2 cellular contexts compared by ENCODE assay signal in the genomic region with DNA sequence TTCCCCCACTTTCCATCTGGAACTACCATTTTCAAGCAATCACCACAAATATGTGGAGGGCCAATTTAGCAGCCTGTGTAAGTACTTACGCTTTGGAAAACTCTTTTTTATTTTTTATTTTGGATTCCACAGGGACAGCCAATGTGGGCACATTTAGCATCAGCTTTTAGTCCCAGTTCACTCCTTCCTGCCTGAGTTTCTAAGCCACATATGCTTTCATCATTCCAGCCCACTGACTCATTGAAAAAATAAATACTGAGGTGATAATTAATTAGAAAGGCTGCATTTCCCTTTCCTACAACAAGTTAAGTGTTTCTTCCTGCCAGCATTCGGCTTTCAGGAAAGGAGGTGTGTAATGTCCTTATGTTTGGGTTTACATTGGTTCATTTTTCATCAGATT.
TF ChIP-seq lines count a peak whose summit lies in the region.

No MANE protein-coding gene starts in this region.

TF ChIP-seq in A549, 52 proteins besides CTCF, POLR2A, EP300 and RAD21:
- TF ChIP-seq CHD2 (IDR thresholded peaks at IDR 0.05; ENCODE audit: low read length, partially characterized antibody) (no peak), HEYL (CRISPR knock-in tag; IDR thresholded peaks at IDR 0.05) (no peak), EHF (CRISPR knock-in tag; IDR thresholded peaks at IDR 0.05) (no peak), TP53 (CRISPR knock-in tag; IDR thresholded peaks at IDR 0.05) (no peak), RARB (CRISPR knock-in tag; IDR thresholded peaks at IDR 0.05) (no peak), KDM1A (IDR thresholded peaks at IDR 0.05; ENCODE audit: low read depth) (no peak), CHD4 (IDR thresholded peaks at IDR 0.05; ENCODE audit: borderline replicate concordance) (no peak), HOXB13 (CRISPR knock-in tag; IDR thresholded peaks at IDR 0.05; ENCODE audit: low read depth) (no peak), HMGXB4 (CRISPR knock-in tag; IDR thresholded peaks at IDR 0.05; ENCODE audit: borderline replicate concordance) (no peak), NFE2L2 (conservative IDR thresholded peaks at IDR 0.05; ENCODE audit: low read length) (no peak), MAZ (IDR thresholded peaks at IDR 0.05; ENCODE audit: borderline replicate concordance, low read depth, low read length) (no peak), HES2 (IDR thresholded peaks at IDR 0.05) (no peak), CEBPB (IDR thresholded peaks at IDR 0.05) (no peak), MAFK (IDR thresholded peaks at IDR 0.05; ENCODE audit: partially characterized antibody) (no peak)
- TF ChIP-seq, protein P1, sequence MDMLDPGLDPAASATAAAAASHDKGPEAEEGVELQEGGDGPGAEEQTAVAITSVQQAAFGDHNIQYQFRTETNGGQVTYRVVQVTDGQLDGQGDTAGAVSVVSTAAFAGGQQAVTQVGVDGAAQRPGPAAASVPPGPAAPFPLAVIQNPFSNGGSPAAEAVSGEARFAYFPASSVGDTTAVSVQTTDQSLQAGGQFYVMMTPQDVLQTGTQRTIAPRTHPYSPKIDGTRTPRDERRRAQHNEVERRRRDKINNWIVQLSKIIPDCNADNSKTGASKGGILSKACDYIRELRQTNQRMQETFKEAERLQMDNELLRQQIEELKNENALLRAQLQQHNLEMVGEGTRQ (IDR thresholded peaks at IDR 0.05) = no peak

TF ChIP-seq in HCT116, 20 proteins besides CTCF, POLR2A, EP300 and RAD21:
- no peak for TF ChIP-seq SIN3A (IDR thresholded peaks at IDR 0.05; ENCODE audit: low read depth)
- no peak for TF ChIP-seq ZFX (IDR thresholded peaks at IDR 0.05)
- no peak for TF ChIP-seq SP1 (IDR thresholded peaks at IDR 0.05; ENCODE audit: low read depth)
- TF ChIP-seq CEBPB (IDR thresholded peaks at IDR 0.05; ENCODE audit: low read depth) = no peak
- TF ChIP-seq, protein P2, sequence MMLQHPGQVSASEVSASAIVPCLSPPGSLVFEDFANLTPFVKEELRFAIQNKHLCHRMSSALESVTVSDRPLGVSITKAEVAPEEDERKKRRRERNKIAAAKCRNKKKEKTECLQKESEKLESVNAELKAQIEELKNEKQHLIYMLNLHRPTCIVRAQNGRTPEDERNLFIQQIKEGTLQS (IDR thresholded peaks at IDR 0.05) = no peak
- TF ChIP-seq, protein P3, sequence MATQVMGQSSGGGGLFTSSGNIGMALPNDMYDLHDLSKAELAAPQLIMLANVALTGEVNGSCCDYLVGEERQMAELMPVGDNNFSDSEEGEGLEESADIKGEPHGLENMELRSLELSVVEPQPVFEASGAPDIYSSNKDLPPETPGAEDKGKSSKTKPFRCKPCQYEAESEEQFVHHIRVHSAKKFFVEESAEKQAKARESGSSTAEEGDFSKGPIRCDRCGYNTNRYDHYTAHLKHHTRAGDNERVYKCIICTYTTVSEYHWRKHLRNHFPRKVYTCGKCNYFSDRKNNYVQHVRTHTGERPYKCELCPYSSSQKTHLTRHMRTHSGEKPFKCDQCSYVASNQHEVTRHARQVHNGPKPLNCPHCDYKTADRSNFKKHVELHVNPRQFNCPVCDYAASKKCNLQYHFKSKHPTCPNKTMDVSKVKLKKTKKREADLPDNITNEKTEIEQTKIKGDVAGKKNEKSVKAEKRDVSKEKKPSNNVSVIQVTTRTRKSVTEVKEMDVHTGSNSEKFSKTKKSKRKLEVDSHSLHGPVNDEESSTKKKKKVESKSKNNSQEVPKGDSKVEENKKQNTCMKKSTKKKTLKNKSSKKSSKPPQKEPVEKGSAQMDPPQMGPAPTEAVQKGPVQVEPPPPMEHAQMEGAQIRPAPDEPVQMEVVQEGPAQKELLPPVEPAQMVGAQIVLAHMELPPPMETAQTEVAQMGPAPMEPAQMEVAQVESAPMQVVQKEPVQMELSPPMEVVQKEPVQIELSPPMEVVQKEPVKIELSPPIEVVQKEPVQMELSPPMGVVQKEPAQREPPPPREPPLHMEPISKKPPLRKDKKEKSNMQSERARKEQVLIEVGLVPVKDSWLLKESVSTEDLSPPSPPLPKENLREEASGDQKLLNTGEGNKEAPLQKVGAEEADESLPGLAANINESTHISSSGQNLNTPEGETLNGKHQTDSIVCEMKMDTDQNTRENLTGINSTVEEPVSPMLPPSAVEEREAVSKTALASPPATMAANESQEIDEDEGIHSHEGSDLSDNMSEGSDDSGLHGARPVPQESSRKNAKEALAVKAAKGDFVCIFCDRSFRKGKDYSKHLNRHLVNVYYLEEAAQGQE (IDR thresholded peaks at IDR 0.05; ENCODE audit: low read depth) = no peak
- TF ChIP-seq ZBTB33 (IDR thresholded peaks at IDR 0.05; ENCODE audit: extremely low read depth, insufficient replicate concordance, low read length) = no peak
- TF ChIP-seq JUND (IDR thresholded peaks at IDR 0.05) = no peak
- no peak for TF ChIP-seq ZNF274 (IDR thresholded peaks at IDR 0.05; ENCODE audit: low read depth, low read length)
- no peak for TF ChIP-seq SRF (IDR thresholded peaks at IDR 0.05; ENCODE audit: low read depth)
- TF ChIP-seq EGR1 (IDR thresholded peaks at IDR 0.05; ENCODE audit: low read depth) = no peak
